Comparison of ENCODE assay signal across 8 cellular contexts in genomic region chr1:144918027-144918603, GRCh38.
DNase-seq lines count a peak whose midpoint lies in the region; ATAC-seq and TF ChIP-seq lines count a peak whose summit lies in the region.
"Not testable (repeated sequence)": the region's sequence is repeated elsewhere in the genome, so short reads cannot be mapped to it uniquely, and the experiment has no call there.

No MANE protein-coding gene starts in this region.

- not testable (repeated sequence) for H3K9me3 Mint-ChIP-seq in CD14-positive monocyte; activated CD8-positive, alpha-beta T cell treated with anti-CD3 and anti-CD28 coated beads for 36 hours; activated naive CD8-positive, alpha-beta T cell treated with anti-CD3 and anti-CD28 coated beads for 36 hours; stimulated activated naive CD8-positive, alpha-beta T cell treated with anti-CD3 and anti-CD28 coated beads, Interleukin-15, amount 100 ng/mL, for 72 hours

- TF ChIP-seq EP300 in gastroesophageal sphincter (IDR thresholded peaks at IDR 0.05): not testable (repeated sequence)

- not testable (repeated sequence) for H3K27me3 ChIP-seq in gastroesophageal sphincter, left lung

- intact Hi-C loops in CD14-positive monocyte (cut with micrococcal nuclease); activated CD8-positive, alpha-beta T cell treated with anti-CD3 and anti-CD28 coated beads for 36 hours (cut with micrococcal nuclease); left lung (cut with DNase I): not testable (repeated sequence)

- WGBS in gastroesophageal sphincter (ENCODE audit: low coverage in 1 of 2), 2 donors: 50% methylated on average over 1 of the region's 3 CpGs; no CpG with 5 or more reads in 1 of the 2 donors

- H3K4me1 ChIP-seq in gastroesophageal sphincter, left lung: not testable (repeated sequence)

- peak; percentile 71 for ATAC-seq in SK-N-SH treated with all-trans-retinoic acid at 6 μM for 48 hours
- peak; percentile 12 for ATAC-seq in activated CD8-positive, alpha-beta T cell treated with anti-CD3 and anti-CD28 coated beads for 36 hours
- peak; percentile 67 for ATAC-seq in gastroesophageal sphincter
- peak; percentile 74 for ATAC-seq in left lung
- peak; percentile 42 for ATAC-seq in omental fat pad (ENCODE audit: low FRiP score)
- ATAC-seq in stimulated activated naive CD8-positive, alpha-beta T cell treated with anti-CD3 and anti-CD28 coated beads, Interleukin-15, amount 100 ng/mL, for 72 hours: peak; percentile 16

- not testable (repeated sequence) for H3K27ac ChIP-seq in gastroesophageal sphincter, left lung

- peaks cover 11% of the 10 kb centered on the region for H3K4me1 Mint-ChIP-seq in CD14-positive monocyte
- H3K4me1 Mint-ChIP-seq in activated CD8-positive, alpha-beta T cell treated with anti-CD3 and anti-CD28 coated beads for 36 hours (ENCODE audit: low read depth); activated naive CD8-positive, alpha-beta T cell treated with anti-CD3 and anti-CD28 coated beads for 36 hours; stimulated activated naive CD8-positive, alpha-beta T cell treated with anti-CD3 and anti-CD28 coated beads, Interleukin-15, amount 100 ng/mL, for 72 hours: not testable (repeated sequence)

- TF ChIP-seq POLR2A in gastroesophageal sphincter (IDR thresholded peaks at IDR 0.05): not testable (repeated sequence)

- not testable (repeated sequence) for TF ChIP-seq CTCF in CD14-positive monocyte (IDR thresholded peaks at IDR 0.05); activated CD8-positive, alpha-beta T cell treated with anti-CD3 and anti-CD28 coated beads for 36 hours (IDR thresholded peaks at IDR 0.05); gastroesophageal sphincter (IDR thresholded peaks at IDR 0.05); left lung (IDR thresholded peaks at IDR 0.05); omental fat pad (IDR thresholded peaks at IDR 0.05)

- not testable (repeated sequence) for H3K36me3 ChIP-seq in gastroesophageal sphincter, left lung

- not testable (repeated sequence) for H3K4me3 Mint-ChIP-seq in CD14-positive monocyte; activated CD8-positive, alpha-beta T cell treated with anti-CD3 and anti-CD28 coated beads for 36 hours; activated naive CD8-positive, alpha-beta T cell treated with anti-CD3 and anti-CD28 coated beads for 36 hours
- H3K4me3 Mint-ChIP-seq in stimulated activated naive CD8-positive, alpha-beta T cell treated with anti-CD3 and anti-CD28 coated beads, Interleukin-15, amount 100 ng/mL, for 72 hours: peak overlapping the region in 1 of 2 donors; percentile 26

- not testable (repeated sequence) for H3K36me3 Mint-ChIP-seq in CD14-positive monocyte; activated CD8-positive, alpha-beta T cell treated with anti-CD3 and anti-CD28 coated beads for 36 hours (ENCODE audit: low read depth); activated naive CD8-positive, alpha-beta T cell treated with anti-CD3 and anti-CD28 coated beads for 36 hours

- POLR2A ChIA-PET in activated CD8-positive, alpha-beta T cell treated with anti-CD3 and anti-CD28 coated beads for 36 hours (lab: Charles Lee): not testable (repeated sequence)

- H3K27me3 Mint-ChIP-seq in CD14-positive monocyte (ENCODE audit: low read depth in 3 of 3); activated CD8-positive, alpha-beta T cell treated with anti-CD3 and anti-CD28 coated beads for 36 hours; activated naive CD8-positive, alpha-beta T cell treated with anti-CD3 and anti-CD28 coated beads for 36 hours; stimulated activated naive CD8-positive, alpha-beta T cell treated with anti-CD3 and anti-CD28 coated beads, Interleukin-15, amount 100 ng/mL, for 72 hours: not testable (repeated sequence)

- CTCF ChIA-PET in activated CD8-positive, alpha-beta T cell treated with anti-CD3 and anti-CD28 coated beads for 36 hours (lab: Charles Lee): not testable (repeated sequence)

- H3K4me3 ChIP-seq in gastroesophageal sphincter, left lung: not testable (repeated sequence)

- H3K9me3 ChIP-seq in gastroesophageal sphincter, left lung: not testable (repeated sequence)

- H3K27ac Mint-ChIP-seq in CD14-positive monocyte: peak overlapping the region; percentile 85 to 94 (median 91)
- peak overlapping the region; percentile 70 for H3K27ac Mint-ChIP-seq in activated CD8-positive, alpha-beta T cell treated with anti-CD3 and anti-CD28 coated beads for 36 hours
- H3K27ac Mint-ChIP-seq in activated naive CD8-positive, alpha-beta T cell treated with anti-CD3 and anti-CD28 coated beads for 36 hours: peak overlapping the region; percentile 73
- peak overlapping the region in 1 of 2 donors; percentile 52 for H3K27ac Mint-ChIP-seq in stimulated activated naive CD8-positive, alpha-beta T cell treated with anti-CD3 and anti-CD28 coated beads, Interleukin-15, amount 100 ng/mL, for 72 hours

- not testable (repeated sequence) for DNase-seq in CD14-positive monocyte (ENCODE audit: low spot score); activated CD8-positive, alpha-beta T cell treated with anti-CD3 and anti-CD28 coated beads for 36 hours; activated naive CD8-positive, alpha-beta T cell treated with anti-CD3 and anti-CD28 coated beads for 36 hours; left lung; omental fat pad (ENCODE audit: low spot score); stimulated activated naive CD8-positive, alpha-beta T cell treated with anti-CD3 and anti-CD28 coated beads, Interleukin-15, amount 100 ng/mL, for 72 hours

Comparison
In these comparisons a context has a peak if more than half of its experiments do, and no peak if none do; other contexts are left out.
1. ATAC-seq: peak in every context shown above with its lines; median percentile 74 in left lung; 71 in SK-N-SH treated with all-trans-retinoic acid at 6 μM for 48 hours; 67 in gastroesophageal sphincter; 42 in omental fat pad; 16 in stimulated activated naive CD8-positive, alpha-beta T cell treated with anti-CD3 and anti-CD28 coated beads, Interleukin-15, amount 100 ng/mL, for 72 hours; 12 in activated CD8-positive, alpha-beta T cell treated with anti-CD3 and anti-CD28 coated beads for 36 hours.